Comparison of ENCODE assay signal across 13 cellular contexts in genomic region chr4:2673157-2673556, GRCh38.
DNase-seq lines count a peak whose midpoint lies in the region; ATAC-seq, FAIRE-seq and TF ChIP-seq lines count a peak whose summit lies in the region.
"Had no signal": no experiment of that assay in that cellular context is flagged by ENCODE, and none has a peak within 500 bp of the region (broad histone marks: within the 10 kb centered on the region; RNA-seq: fewer than 3 reads in every experiment).

No MANE protein-coding gene starts in this region.

- TF ChIP-seq CTCF in DND-41 (IDR thresholded peaks at IDR 0.05; ENCODE audit: borderline replicate concordance, extremely low read depth, low read length, poor library complexity, severe bottlenecking): peak; percentile 34
- TF ChIP-seq CTCF in bronchial epithelial cell (IDR thresholded peaks at IDR 0.05; ENCODE audit: insufficient read depth, low read length, severe bottlenecking): peak; percentile 14
- peak; percentile 43 for TF ChIP-seq CTCF in neural progenitor cell (IDR thresholded peaks at IDR 0.05)

- no peak for ATAC-seq in DND-41 (ENCODE audit: insufficient read depth, low read depth)
- no peak for ATAC-seq in GM18858 (IDR thresholded peaks at IDR 0.05; ENCODE audit: unreplicated experiment)
- no peak for ATAC-seq in naive thymus-derived CD4-positive, alpha-beta T cell
- no peak for ATAC-seq in HG02970 (IDR thresholded peaks at IDR 0.05; ENCODE audit: low FRiP score, unreplicated experiment)

- peaks cover 4% of the 10 kb centered on the region for H3K9me3 Mint-ChIP-seq in neural progenitor cell
- peaks cover 0 to 3% (median 0%) of the 10 kb centered on the region in 11 donors for H3K9me3 Mint-ChIP-seq in naive thymus-derived CD4-positive, alpha-beta T cell

- peaks cover 25% of the 10 kb centered on the region for H3K4me1 Mint-ChIP-seq in neural progenitor cell
- peaks cover 11 to 37% (median 24%) of the 10 kb centered on the region in 7 donors for H3K4me1 Mint-ChIP-seq in naive thymus-derived CD4-positive, alpha-beta T cell

- POLR2A ChIA-PET in naive thymus-derived CD4-positive, alpha-beta T cell (lab: Charles Lee): no interaction called here

- no peaks in the 10 kb centered on the region for H3K27me3 Mint-ChIP-seq in neural progenitor cell (ENCODE audit: insufficient read depth, low read depth)
- no peaks in the 10 kb centered on the region for H3K27me3 Mint-ChIP-seq in naive thymus-derived CD4-positive, alpha-beta T cell

- no peak for FAIRE-seq in bronchial epithelial cell (lab: Jason Lieb, UNC)

- H4K20me1 ChIP-seq in DND-41 (ENCODE audit: insufficient read depth, low read length) (peaks cover 7% of the 10 kb centered on the region; the same call in 1 of the 2 replicates), Karpas-422 (ENCODE audit: insufficient read depth, low read depth, low read length) (no peaks in the 10 kb centered on the region), neural progenitor cell (ENCODE audit: low read depth) (peaks cover 21% of the 10 kb centered on the region)

- H3K9ac ChIP-seq in DND-41 (ENCODE audit: low read depth, low read length) (no peak overlapping the region), Karpas-422 (ENCODE audit: low read length) (no peak overlapping the region), neural progenitor cell (no peak overlapping the region)

- peaks cover 6% of the 10 kb centered on the region for H3K79me2 ChIP-seq in DND-41 (ENCODE audit: insufficient read depth, low read length)
- peaks cover 51% of the 10 kb centered on the region for H3K79me2 ChIP-seq in Karpas-422 (ENCODE audit: low read length)
- peaks cover 24% of the 10 kb centered on the region for H3K79me2 ChIP-seq in neural progenitor cell (ENCODE audit: low read depth)

- peaks cover 5% of the 10 kb centered on the region for H3F3A ChIP-seq in neural progenitor cell (ENCODE audit: low read depth)

- H3K27me3 ChIP-seq in DND-41 (ENCODE audit: insufficient read depth, low read length, poor library complexity) (no peaks in the 10 kb centered on the region), Karpas-422 (ENCODE audit: low read length) (no peaks in the 10 kb centered on the region), bronchial epithelial cell (ENCODE audit: control insufficient read depth, insufficient read depth, low read length) (no peaks in the 10 kb centered on the region), neural progenitor cell (no peaks in the 10 kb centered on the region)
- H3K27me3 ChIP-seq in naive thymus-derived CD4-positive, alpha-beta T cell (ENCODE audit: control insufficient read depth in 2 of 2, insufficient read depth in 2 of 2, low read length in 2 of 2): no peaks in the 10 kb centered on the region

- no peak overlapping the region for H3K4me3 Mint-ChIP-seq in neural progenitor cell
- H3K4me3 Mint-ChIP-seq in naive thymus-derived CD4-positive, alpha-beta T cell: no peak overlapping the region

- no peaks in the 10 kb centered on the region for H3K9me3 ChIP-seq in DND-41 (ENCODE audit: insufficient read depth, low read length, severe bottlenecking)
- no peaks in the 10 kb centered on the region for H3K9me3 ChIP-seq in Karpas-422 (ENCODE audit: low read length)
- no peaks in the 10 kb centered on the region for H3K9me3 ChIP-seq in neural progenitor cell (ENCODE audit: low read depth)
- no peaks in the 10 kb centered on the region for H3K9me3 ChIP-seq in naive thymus-derived CD4-positive, alpha-beta T cell (ENCODE audit: control insufficient read depth in 2 of 3, low read length in 3 of 3)

- no peak overlapping the region for H2AFZ ChIP-seq in DND-41 (ENCODE audit: low read depth, low read length)
- no peak overlapping the region for H2AFZ ChIP-seq in Karpas-422 (ENCODE audit: low read length)
- no peak overlapping the region for H2AFZ ChIP-seq in neural progenitor cell (replicated peaks)

- H3K36me3 ChIP-seq in DND-41 (ENCODE audit: insufficient read depth, low read length) (peaks cover 78% of the 10 kb centered on the region), Karpas-422 (ENCODE audit: insufficient read depth, low read length) (peaks cover 40% of the 10 kb centered on the region), bronchial epithelial cell (ENCODE audit: control insufficient read depth, insufficient read depth, low read length) (peaks cover 12% of the 10 kb centered on the region), neural progenitor cell (peaks cover 37% of the 10 kb centered on the region)
- H3K36me3 ChIP-seq in naive thymus-derived CD4-positive, alpha-beta T cell (ENCODE audit: control insufficient read depth in 2 of 3, insufficient read depth in 3 of 3, low read length in 3 of 3): peaks cover 9 to 52% (median 27%) of the 10 kb centered on the region in 3 experiments

- H3K36me3 Mint-ChIP-seq in neural progenitor cell: peaks cover 49% of the 10 kb centered on the region
- H3K36me3 Mint-ChIP-seq in naive thymus-derived CD4-positive, alpha-beta T cell: peaks cover 28 to 61% (median 44%) of the 10 kb centered on the region in 5 donors

- H3K27ac ChIP-seq in DND-41 (ENCODE audit: low read length) (no peak overlapping the region), Karpas-422 (ENCODE audit: low read length) (peak overlapping the region; percentile 54), neural progenitor cell (no peak overlapping the region)
- H3K27ac ChIP-seq in naive thymus-derived CD4-positive, alpha-beta T cell (ENCODE audit: low read depth, low read length): no peak overlapping the region

- DNase-seq in DND-41 (no peak), Karpas-422 (no peak), bronchial epithelial cell (ENCODE audit: low read depth) (peak; percentile 10), neural progenitor cell (ENCODE audit: low spot score) (peak; percentile 21), HuH-7.5 (ENCODE audit: low spot score) (no peak)
- no peak for DNase-seq in naive thymus-derived CD4-positive, alpha-beta T cell
- DNase-seq: activated effector memory CD4-positive, alpha-beta T cell treated with Interleukin-2 at 50 U/mL for 16 hours; DMS153; HCEC 1CT; NCI-H1417 treated with DMSO at 0.1 percent for 48 hours; stimulated activated naive CD4-positive, alpha-beta T cell had no signal

- intact Hi-C loops in naive thymus-derived CD4-positive, alpha-beta T cell (cut with micrococcal nuclease): no loop called here

- no peak overlapping the region for H3K4me3 ChIP-seq in DND-41 (ENCODE audit: low read depth in 1 of 2, low read length in 2 of 2)
- H3K4me3 ChIP-seq in Karpas-422 (ENCODE audit: low read length): no peak overlapping the region
- H3K4me3 ChIP-seq in bronchial epithelial cell (ENCODE audit: low read depth, low read length): no peak overlapping the region
- H3K4me3 ChIP-seq in neural progenitor cell: no peak overlapping the region
- H3K4me3 ChIP-seq in naive thymus-derived CD4-positive, alpha-beta T cell (ENCODE audit: low read length): no peak overlapping the region

- H3K9me2 ChIP-seq in Karpas-422 (replicated peaks; ENCODE audit: insufficient read depth, low read length): no peaks in the 10 kb centered on the region

- CTCF ChIA-PET in naive thymus-derived CD4-positive, alpha-beta T cell (lab: Charles Lee): interaction anchor here (0.6 kb wide), 1 partner anchor 535 kb away, joined by 3 read pairs; no protein-coding TSS in a partner anchor

- H3K4me1 ChIP-seq in DND-41 (ENCODE audit: insufficient read depth, low read length) (no peaks in the 10 kb centered on the region), Karpas-422 (ENCODE audit: low read length) (peaks cover 22% of the 10 kb centered on the region), neural progenitor cell (no peaks in the 10 kb centered on the region)
- H3K4me1 ChIP-seq in naive thymus-derived CD4-positive, alpha-beta T cell (ENCODE audit: control insufficient read depth in 2 of 2, insufficient read depth in 2 of 2, low read length in 2 of 2): no peaks in the 10 kb centered on the region

- no peak overlapping the region for H3K27ac Mint-ChIP-seq in neural progenitor cell
- peak overlapping the region in 2 of 9 donors; percentile 6 to 58 for H3K27ac Mint-ChIP-seq in naive thymus-derived CD4-positive, alpha-beta T cell

- H3K4me2 ChIP-seq in DND-41 (ENCODE audit: insufficient read depth, low read length) (no peak overlapping the region), Karpas-422 (ENCODE audit: low read depth, low read length, poor library complexity, severe bottlenecking) (no peak overlapping the region), neural progenitor cell (no peak overlapping the region)

Comparison
In these comparisons a context has a peak if more than half of its experiments do, and no peak if none do; other contexts are left out.
1. DNase-seq: peak in bronchial epithelial cell (single experiment) and neural progenitor cell (single experiment); none in DND-41 (single experiment), Karpas-422 (single experiment), naive thymus-derived CD4-positive, alpha-beta T cell (0 of 9) and HuH-7.5 (single experiment).
2. Peak in every context shown above with its lines, with median percentiles within 50 percentile points of each other: CTCF ChIP-seq.